8 cellular contexts compared by ENCODE assay signal in the genomic region with DNA sequence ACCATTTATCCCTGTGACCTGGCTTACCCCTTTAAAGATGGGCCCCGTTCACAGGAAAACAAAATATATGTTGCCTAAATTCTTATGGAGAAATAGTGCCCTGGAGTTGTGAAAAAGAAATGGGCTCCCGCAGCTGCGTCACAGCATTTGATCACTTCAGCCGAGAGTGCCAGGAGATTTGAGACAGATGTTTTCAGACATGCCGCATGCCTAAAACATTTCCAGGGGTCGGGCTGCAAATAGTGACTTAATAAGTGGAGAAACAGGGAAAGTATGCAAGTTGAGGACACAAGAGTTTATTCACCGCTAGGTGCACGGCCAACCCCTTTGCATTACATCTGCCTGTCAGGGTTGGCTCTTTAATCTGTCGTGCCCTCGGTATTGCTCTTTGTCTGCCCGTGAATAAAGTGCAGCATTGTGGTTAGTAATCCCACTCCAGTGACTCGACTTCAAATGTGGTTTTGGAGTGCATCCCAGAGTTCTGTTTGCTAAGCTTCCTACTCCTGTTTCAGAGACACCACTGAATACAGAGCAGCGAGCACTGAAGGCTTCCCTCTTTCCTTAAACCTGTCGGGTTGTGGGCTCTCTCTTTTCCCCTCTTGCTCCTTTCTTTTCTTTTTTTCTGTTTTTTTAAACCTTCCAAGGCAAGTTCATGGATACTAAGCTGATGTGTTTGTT.
DNase-seq lines count a peak whose midpoint lies in the region; ATAC-seq and TF ChIP-seq lines count a peak whose summit lies in the region.

No MANE protein-coding gene starts in this region.

- H4K5ac ChIP-seq in mesendoderm (ENCODE audit: low read length), result no peak overlapping the region

- H3K36me3 ChIP-seq in breast epithelium, result no peaks in the 10 kb centered on the region
- H3K36me3 ChIP-seq in right lobe of liver, result no peaks in the 10 kb centered on the region
- H3K36me3 ChIP-seq in mesendoderm (ENCODE audit: control insufficient read depth, insufficient read depth, low read length), result no peaks in the 10 kb centered on the region

- H3K4ac ChIP-seq in mesendoderm (ENCODE audit: low read depth, low read length), result no peak overlapping the region

- WGBS in right lobe of liver (ENCODE audit: insufficient coverage, low coverage, low lambda C conversion rate, missing lambda C conversion rate), result 20% methylated on average over 14 of the region's 14 CpGs
- no CpG with 5 or more reads among the region's 14 CpGs for WGBS in mesendoderm (ENCODE audit: extremely low coverage, insufficient coverage, low lambda C conversion rate)

- DNase-seq in AG08395 (ENCODE audit: low spot score) (peak; percentile 89), NCI-H187 treated with DMSO at 0.1 percent for 48 hours (lab: John Stamatoyannopoulos, UW) (peak; percentile 98), breast epithelium (ENCODE audit: low spot score in 2 of 2) (peak in 1 of 2 donors; percentile 46), right lobe of liver (peak in 1 of 3 donors; percentile 65), type B pancreatic cell (ENCODE audit: extremely low spot score, unreplicated experiment) (no peak), mesendoderm (no peak)

- H3K9me3 Mint-ChIP-seq in type B pancreatic cell, result no peaks in the 10 kb centered on the region

- H3K27ac ChIP-seq in breast epithelium (peak overlapping the region; percentile 68 to 79), right lobe of liver (peak overlapping the region; percentile 74 to 82 (median 78)), mesendoderm (ENCODE audit: low read depth, low read length) (no peak overlapping the region)

- no peak for TF ChIP-seq POLR2A in breast epithelium (IDR thresholded peaks at IDR 0.05)
- no peak for TF ChIP-seq POLR2A in right lobe of liver (IDR thresholded peaks at IDR 0.05)

- peaks cover 3 to 13% of the 10 kb centered on the region in 2 donors for H3K4me1 ChIP-seq in breast epithelium
- peaks cover 0 to 10% (median 4%) of the 10 kb centered on the region in 4 donors for H3K4me1 ChIP-seq in right lobe of liver
- peaks cover 3% of the 10 kb centered on the region for H3K4me1 ChIP-seq in mesendoderm (ENCODE audit: control insufficient read depth, low read depth, low read length)

- no peak overlapping the region for H3K4me2 ChIP-seq in mesendoderm (ENCODE audit: low read length)

- TF ChIP-seq CTCF in breast epithelium (IDR thresholded peaks at IDR 0.05) (no peak), right lobe of liver (IDR thresholded peaks at IDR 0.05) (no peak), type B pancreatic cell (conservative IDR thresholded peaks at IDR 0.05) (no peak)

- no peaks in the 10 kb centered on the region for H3K79me1 ChIP-seq in mesendoderm (ENCODE audit: low read length)

- intact Hi-C loops in breast epithelium (cut with DNase I; ENCODE audit: low total_unique reads) (no loop called here), right lobe of liver (cut with DNase I) (no loop called here)

- H3K79me2 ChIP-seq in mesendoderm (ENCODE audit: control insufficient read depth, insufficient read depth, low read length), result no peaks in the 10 kb centered on the region

- H3K56ac ChIP-seq in mesendoderm (ENCODE audit: low read length), result no peak overlapping the region

- peak overlapping the region; percentile 14 for H3K27ac Mint-ChIP-seq in type B pancreatic cell

- no peak overlapping the region for H2AK5ac ChIP-seq in mesendoderm (ENCODE audit: low read length)

- ATAC-seq in right lobe of liver (peak; percentile 79 to 83 (median 81)), HG02970 (IDR thresholded peaks at IDR 0.05; ENCODE audit: low FRiP score, unreplicated experiment) (no peak), GM21786 (IDR thresholded peaks at IDR 0.05; ENCODE audit: unreplicated experiment) (no peak)

- H3K4me1 Mint-ChIP-seq in type B pancreatic cell (ENCODE audit: unreplicated experiment), result peaks cover 22% of the 10 kb centered on the region

- no peaks in the 10 kb centered on the region for H3K27me3 Mint-ChIP-seq in type B pancreatic cell

- H2BK5ac ChIP-seq in mesendoderm (ENCODE audit: low read length), result no peak overlapping the region

- no peak overlapping the region for H4K8ac ChIP-seq in mesendoderm (ENCODE audit: low read depth, low read length)

- H3K4me3 ChIP-seq in breast epithelium (peak overlapping the region; percentile 35 to 60 (median 39)), right lobe of liver (peak overlapping the region; percentile 12 to 39 (median 27)), mesendoderm (ENCODE audit: low read length) (no peak overlapping the region)

- no peak overlapping the region for H2BK15ac ChIP-seq in mesendoderm (replicated peaks; ENCODE audit: low read depth)

- H3K27me3 ChIP-seq in breast epithelium (no peaks in the 10 kb centered on the region), right lobe of liver (no peaks in the 10 kb centered on the region), mesendoderm (ENCODE audit: insufficient read depth, low read length, poor library complexity) (no peaks in the 10 kb centered on the region)

- H3K9me3 ChIP-seq in breast epithelium, result no peaks in the 10 kb centered on the region
- no peaks in the 10 kb centered on the region for H3K9me3 ChIP-seq in right lobe of liver

- H3K23ac ChIP-seq in mesendoderm (ENCODE audit: low read length), result no peak overlapping the region

- no peak overlapping the region for H3K9ac ChIP-seq in mesendoderm (ENCODE audit: low read length)

- no peak overlapping the region for H3K18ac ChIP-seq in mesendoderm (ENCODE audit: low read length)

- peak overlapping the region; percentile 48 for H3K4me3 Mint-ChIP-seq in type B pancreatic cell

- H3K36me3 Mint-ChIP-seq in type B pancreatic cell, result no peaks in the 10 kb centered on the region

- H2BK120ac ChIP-seq in mesendoderm (ENCODE audit: low read depth, low read length), result no peak overlapping the region

Comparison
In these comparisons a context has a peak if more than half of its experiments do, and no peak if none do; other contexts are left out.
1. DNase-seq: peak in AG08395 (single experiment) and NCI-H187 treated with DMSO at 0.1 percent for 48 hours (single experiment); none in type B pancreatic cell (single experiment) and mesendoderm (single experiment).
2. ATAC-seq: peak in right lobe of liver (4 of 4); none in HG02970 (single experiment) and GM21786 (single experiment).